Comparison of ENCODE assay signal across 26 cellular contexts in genomic region chrX:46662188-46662587, GRCh38.
"Had no signal": no experiment of that assay in that cellular context is flagged by ENCODE, and none has a peak within 500 bp of the region (broad histone marks: within the 10 kb centered on the region; RNA-seq: fewer than 3 reads in every experiment).

No MANE protein-coding gene starts in this region.

- ATAC-seq: natural killer cell; psoas muscle; right cardiac atrium; right lobe of liver; stimulated activated effector memory CD8-positive, alpha-beta T cell treated with anti-CD3 and anti-CD28 coated beads, Interleukin-12 subunit alpha, Interleukin-12 subunit beta, amount 100 ng/mL, for 72 hours; stimulated activated naive B cell treated with anti-CD40 and anti-IgM and Interleukin-4, amounts not matched to agents 10 μg/mL and 1 μg/mL and 100 μg/mL, for 72 hours had no signal

- H3K36me3 ChIP-seq: neural progenitor cell, ovary, right lobe of liver, sigmoid colon, stomach, thoracic aorta, thyroid gland, tibial nerve, upper lobe of left lung, vagina had no signal

- DNase-seq: natural killer cell; occipital lobe; ovary; posterior cingulate gyrus; psoas muscle; right cardiac atrium; right lobe of liver; sigmoid colon; small intestine; stimulated activated CD4-positive, alpha-beta T cell treated with anti-CD3 and anti-CD28 coated beads, Interleukin-15, amount 100 ng/mL, for 24 hours; stimulated activated CD4-positive, alpha-beta T cell treated with anti-CD3 and anti-CD28 coated beads, Interleukin-2, amount 100 ng/mL, for 24 hours; stimulated activated CD4-positive, alpha-beta T cell treated with anti-CD3 and anti-CD28 coated beads, Interleukin-2, amount 100 ng/mL, for 48 hours; stimulated activated CD4-positive, alpha-beta T cell treated with anti-CD3 and anti-CD28 coated beads, Interleukin-4, amount 100 ng/mL, for 24 hours; stimulated activated naive B cell treated with anti-CD40 and anti-IgM and Interleukin-4, amounts not matched to agents 10 μg/mL and 1 μg/mL and 100 μg/mL, for 72 hours; stimulated activated naive CD4-positive, alpha-beta T cell treated with Interleukin-2 at 50 U/mL for 16 hours; stomach; thyroid gland; trophoblast cell; upper lobe of left lung had no signal

- H3K4me2 ChIP-seq: neural progenitor cell had no signal

- H3K9ac ChIP-seq: neural progenitor cell, parathyroid adenoma had no signal

- H3K79me2 ChIP-seq: parathyroid adenoma had no signal

- H3K4me3 ChIP-seq: neural progenitor cell, ovary, psoas muscle, right lobe of liver, sigmoid colon, stomach, thoracic aorta, thyroid gland, tibial nerve, upper lobe of left lung, vagina had no signal

- H3K27me3 ChIP-seq: neural progenitor cell, ovary, right lobe of liver, sigmoid colon, stomach, thyroid gland, tibial nerve, upper lobe of left lung, vagina had no signal

- H3K9me3 ChIP-seq: ovary, psoas muscle, right lobe of liver, sigmoid colon, stomach, thoracic aorta, thyroid gland, tibial nerve, upper lobe of left lung, vagina had no signal

- H3K27ac ChIP-seq: neural progenitor cell, ovary, parathyroid adenoma, psoas muscle, right lobe of liver, sigmoid colon, stomach, thoracic aorta, thyroid gland, tibial nerve, upper lobe of left lung, vagina had no signal

- FAIRE-seq: small intestine, urothelium cell line had no signal

- H3K4me1 ChIP-seq: neural progenitor cell, parathyroid adenoma, psoas muscle, right lobe of liver, sigmoid colon, stomach, thyroid gland, tibial nerve, upper lobe of left lung, vagina had no signal

- H2AFZ ChIP-seq: neural progenitor cell, parathyroid adenoma had no signal
